2 cellular contexts compared by ENCODE assay signal in genomic region chr18:32427084-32427933, GRCh38.
TF ChIP-seq lines count a peak whose summit lies in the region.

No MANE protein-coding gene starts in this region.

TF ChIP-seq in HEK293, 187 proteins besides CTCF, POLR2A, EP300 and RAD21:
- peak; percentile 35; the same call in 1 of the 2 replicates for TF ChIP-seq PRDM4 (tag by site-specific recombination; IDR thresholded peaks at IDR 0.05)
- peak; percentile 39; the same call in 1 of the 2 replicates for TF ChIP-seq ZNF335 (tag by site-specific recombination; conservative IDR thresholded peaks at IDR 0.05)
- TF ChIP-seq ZFP69B (tag by site-specific recombination; IDR thresholded peaks at IDR 0.05) = no peak
- 0 out of 2 replicates have a peak, but pooled peaks have one; percentile 15 for TF ChIP-seq PRDM10 (tag by site-specific recombination; IDR thresholded peaks at IDR 0.05)

TF ChIP-seq in HepG2, 621 proteins besides CTCF, POLR2A, EP300 and RAD21:
- no peak for TF ChIP-seq EZH2 (conservative IDR thresholded peaks at IDR 0.05; ENCODE audit: low read depth, low read length)
- TF ChIP-seq TCF7 (IDR thresholded peaks at IDR 0.05; ENCODE audit: low read depth) = 0 out of 2 replicates have a peak, but pooled peaks have one; percentile 12
- TF ChIP-seq ZNF180 (CRISPR knock-in tag; IDR thresholded peaks at IDR 0.05; ENCODE audit: borderline replicate concordance, low read depth) = no peak
- no peak for TF ChIP-seq JUN (CRISPR knock-in tag; IDR thresholded peaks at IDR 0.05)
- TF ChIP-seq STAG1 (CRISPR knock-in tag; IDR thresholded peaks at IDR 0.05) = no peak
- TF ChIP-seq ZNF230 (CRISPR knock-in tag; IDR thresholded peaks at IDR 0.05) = no peak
- no peak for TF ChIP-seq SRSF9 (IDR thresholded peaks at IDR 0.05; ENCODE audit: borderline replicate concordance, insufficient read depth, low read depth, low read length, poor library complexity, severe bottlenecking)
TF ChIP-seq in HepG2: peak in this region for 1.
